Comparison of ENCODE assay signal across 35 cellular contexts in genomic region chr21:34748862-34749261, GRCh38.
A peak's percentile ranks its signal among the peaks of the same experiment; 100 is the strongest.
DNase-seq lines count a peak whose midpoint lies in the region; ATAC-seq, FAIRE-seq and TF ChIP-seq lines count a peak whose summit lies in the region.
"Had no signal": no experiment of that assay in that cellular context is flagged by ENCODE, and none has a peak within 500 bp of the region (broad histone marks: within the 10 kb centered on the region; RNA-seq: fewer than 3 reads in every experiment).

No MANE protein-coding gene starts in this region.

- H3K9me3 Mint-ChIP-seq in glutamatergic neuron (ENCODE audit: unreplicated experiment), result no peaks in the 10 kb centered on the region
- no peaks in the 10 kb centered on the region for H3K9me3 Mint-ChIP-seq in WTC11
- H3K9me3 Mint-ChIP-seq: CD14-positive monocyte; CD4-positive, alpha-beta T cell; CD8-positive, alpha-beta memory T cell; CD8-positive, alpha-beta T cell had no signal

- H3K36me3 Mint-ChIP-seq in glutamatergic neuron (ENCODE audit: unreplicated experiment) (no peaks in the 10 kb centered on the region), WTC11 (no peaks in the 10 kb centered on the region)
- H3K36me3 Mint-ChIP-seq: CD14-positive monocyte; CD4-positive, alpha-beta memory T cell; CD4-positive, CD25-positive, alpha-beta regulatory T cell; CD8-positive, alpha-beta memory T cell; CD8-positive, alpha-beta T cell had no signal

- intact Hi-C loops in HepG2 (cut with micrococcal nuclease; ENCODE audit: unreplicated experiment), result loop anchor here (1.0 to 5.0 kb wide), 4 partner anchors 22 to 293 kb away; no protein-coding TSS in a partner anchor
- intact Hi-C loops in right lobe of liver (cut with DNase I), result loop anchor here in 1 of 2 donors (10.0 kb wide), 1 partner anchor 656 kb away; no protein-coding TSS in a partner anchor

- no peak for TF ChIP-seq POLR2A in HepG2 (IDR thresholded peaks at IDR 0.05; ENCODE audit: insufficient read depth in 1 of 2, low read depth in 2 of 2, low read length in 2 of 2)
- no peak for TF ChIP-seq POLR2A in right lobe of liver (IDR thresholded peaks at IDR 0.05)

- ATAC-seq in HepG2 (no peak), right lobe of liver (no peak), WTC11 (no peak)
- ATAC-seq: A549; CD8-positive, alpha-beta T cell had no signal

- in situ Hi-C loops in HepG2 (cut with HindIII; ENCODE audit: extremely low pct_ligation_motif_present, low pct_unique_long_range_greater_than_20kb), result loop anchor here (5.0 to 25.0 kb wide), 2 partner anchors 138 to 663 kb away; no protein-coding TSS in a partner anchor

- WGBS in HepG2 (ENCODE audit: low lambda C conversion rate), result 7% methylated on average over 3 of the region's 3 CpGs
- 29% methylated on average over 3 of the region's 3 CpGs for WGBS in right lobe of liver (ENCODE audit: insufficient coverage, low coverage, low lambda C conversion rate, missing lambda C conversion rate)

- H3K4me3 Mint-ChIP-seq in glutamatergic neuron (ENCODE audit: unreplicated experiment) (no peak overlapping the region), WTC11 (no peak overlapping the region)
- H3K4me3 Mint-ChIP-seq: B cell; CD14-positive monocyte; CD4-positive, alpha-beta memory T cell; CD4-positive, alpha-beta T cell; CD4-positive, CD25-positive, alpha-beta regulatory T cell; CD8-positive, alpha-beta memory T cell; CD8-positive, alpha-beta T cell had no signal

- no peak overlapping the region for H3K4me2 ChIP-seq in HepG2 (ENCODE audit: low read depth, low read length)
- H3K4me2 ChIP-seq: A549; BLaER1; BLaER1 treated with 17β-estradiol and CSF1 and Interleukin-3, amounts not matched to agents 10 nM and 100 nM had no signal

- no peaks in the 10 kb centered on the region for H4K20me1 ChIP-seq in HepG2 (ENCODE audit: insufficient read depth, low read length)
- H4K20me1 ChIP-seq: BLaER1; BLaER1 treated with 17β-estradiol and CSF1 and Interleukin-3, amounts not matched to agents 10 nM and 100 nM had no signal

- DNase-seq in HepG2 (ENCODE audit: low spot score), result peak; percentile 62
- no peak for DNase-seq in right lobe of liver
- DNase-seq in SW480 (ENCODE audit: low spot score), result peak; percentile 21
- DNase-seq in renal cortical epithelial cell (ENCODE audit: low read depth), result peak; percentile 32
- DNase-seq in glutamatergic neuron, result no peak
- DNase-seq in WTC11 (ENCODE audit: low spot score), result no peak
- DNase-seq: 8988T; ACHN; AML-193; BE2C; C1 segment of cervical spinal cord; Caco-2; Calu3; CD4-positive, alpha-beta memory T cell; CD4-positive, alpha-beta T cell; CD4-positive, CD25-positive, alpha-beta regulatory T cell; CD8-positive, alpha-beta memory T cell; CD8-positive, alpha-beta T cell; COR-L47; DMS 273 treated with DMSO at 0.1 percent for 48 hours; DMS153; DMS53; DMS79; DMS79 treated with DMSO at 0.1 percent for 48 hours; DND-41; EL had no signal

- no peak overlapping the region for H3K9ac ChIP-seq in HepG2 (ENCODE audit: insufficient read depth, low read depth, low read length)
- H3K9ac ChIP-seq: BLaER1; BLaER1 treated with 17β-estradiol and CSF1 and Interleukin-3, amounts not matched to agents 10 nM and 100 nM had no signal

- H3K36me3 ChIP-seq in HepG2 (replicated peaks in 1 of 2; ENCODE audit: control insufficient read depth in 1 of 2, insufficient read depth in 2 of 2, low read length in 2 of 2), result no peaks in the 10 kb centered on the region
- no peaks in the 10 kb centered on the region for H3K36me3 ChIP-seq in right lobe of liver
- H3K36me3 ChIP-seq: BE2C; BLaER1; BLaER1 treated with 17β-estradiol and CSF1 and Interleukin-3, amounts not matched to agents 10 nM and 100 nM had no signal

- no peaks in the 10 kb centered on the region for H3K4me1 Mint-ChIP-seq in glutamatergic neuron (ENCODE audit: low read depth, unreplicated experiment)
- peaks cover 3% of the 10 kb centered on the region; the same call in 1 of the 2 replicates for H3K4me1 Mint-ChIP-seq in WTC11

- TF ChIP-seq EP300 in HepG2 (IDR thresholded peaks at IDR 0.05; ENCODE audit: low read depth in 2 of 2, low read length in 2 of 2) (peak in 1 of 2 experiments; percentile 43; a peak in 1 of 4 replicates), HepG2 (CRISPR knock-in tag; IDR thresholded peaks at IDR 0.05; ENCODE audit: borderline replicate concordance) (no peak)

- H3K79me2 ChIP-seq in HepG2 (ENCODE audit: insufficient read depth, low read length), result peaks cover 2% of the 10 kb centered on the region

- H3K4me3 ChIP-seq in HepG2 (replicated peaks in 1 of 3; ENCODE audit: insufficient read depth in 1 of 3, low read depth in 2 of 3, low read length in 3 of 3) (no peak overlapping the region), right lobe of liver (no peak overlapping the region)
- H3K4me3 ChIP-seq: A549; BLaER1; BLaER1 treated with 17β-estradiol and CSF1 and Interleukin-3, amounts not matched to agents 10 nM and 100 nM had no signal

- BruUV-seq in HepG2 (replicated peaks; lab: Mats Ljungman, UMichigan), result no TSS peak

- H3K27me3 ChIP-seq in HepG2 (ENCODE audit: control insufficient read depth in 1 of 2, insufficient read depth in 2 of 2, low read length in 2 of 2) (no peaks in the 10 kb centered on the region), right lobe of liver (no peaks in the 10 kb centered on the region)
- H3K27me3 ChIP-seq: BE2C; BLaER1; BLaER1 treated with 17β-estradiol and CSF1 and Interleukin-3, amounts not matched to agents 10 nM and 100 nM had no signal

- H3K27ac ChIP-seq in HepG2 (ENCODE audit: extremely low read length, insufficient read depth, low read length) (no peak overlapping the region), right lobe of liver (no peak overlapping the region)
- H3K27ac ChIP-seq: 22Rv1; A549; BLaER1; BLaER1 treated with 17β-estradiol and CSF1 and Interleukin-3, amounts not matched to agents 10 nM and 100 nM; C4-2B had no signal

- peak; percentile 4 for FAIRE-seq in HepG2 (lab: Jason Lieb, UNC)
- FAIRE-seq: A204.1, A549, D721Med had no signal

- peaks cover 4% of the 10 kb centered on the region for H3K27me3 Mint-ChIP-seq in glutamatergic neuron (ENCODE audit: unreplicated experiment)
- H3K27me3 Mint-ChIP-seq in WTC11 (ENCODE audit: low read depth), result no peaks in the 10 kb centered on the region; the same call in 1 of the 2 replicates

- no peak overlapping the region for H2AFZ ChIP-seq in HepG2 (ENCODE audit: low read length)

- TF ChIP-seq RAD21 in HepG2 (CRISPR knock-in tag; IDR thresholded peaks at IDR 0.05), result no peak

- H3K9me3 ChIP-seq in HepG2 (ENCODE audit: low read length), result no peaks in the 10 kb centered on the region
- no peaks in the 10 kb centered on the region for H3K9me3 ChIP-seq in right lobe of liver
- H3K9me3 ChIP-seq: A549; BE2C; BLaER1; BLaER1 treated with 17β-estradiol and CSF1 and Interleukin-3, amounts not matched to agents 10 nM and 100 nM; Caco-2 had no signal

- no peak overlapping the region for H3K27ac Mint-ChIP-seq in glutamatergic neuron (ENCODE audit: unreplicated experiment)
- no peak overlapping the region for H3K27ac Mint-ChIP-seq in WTC11
- H3K27ac Mint-ChIP-seq: B cell; CD14-positive monocyte; CD4-positive, alpha-beta memory T cell; CD4-positive, alpha-beta T cell; CD8-positive, alpha-beta T cell had no signal

- TF ChIP-seq CTCF in HepG2 (CRISPR knock-in tag; IDR thresholded peaks at IDR 0.05) (no peak), right lobe of liver (IDR thresholded peaks at IDR 0.05) (no peak), glutamatergic neuron (IDR thresholded peaks at IDR 0.05; ENCODE audit: partially characterized antibody, unreplicated experiment) (no peak), WTC11 (IDR thresholded peaks at IDR 0.05) (no peak)

- CTCF ChIA-PET in HepG2 (lab: Yijun Ruan, JAX; ENCODE audit: low intra/inter-chr PET ratio, low total read pairs), result no interaction called here
- CTCF ChIA-PET in WTC11 (lab: Charles Lee), result no interaction called here

- POLR2A ChIA-PET in HepG2 (lab: Yijun Ruan, JAX), result interaction anchor here (0.9 to 3.9 kb wide), 3 partner anchors 47 to 69 kb away, joined by 4 to 29 read pairs (median 5); no protein-coding TSS in a partner anchor
- POLR2A ChIA-PET in WTC11 (lab: Charles Lee), result no interaction called here

- H3K4me1 ChIP-seq in HepG2 (ENCODE audit: insufficient read depth, low read length), result peaks cover 61% of the 10 kb centered on the region
- H3K4me1 ChIP-seq in right lobe of liver, result no peaks in the 10 kb centered on the region
- H3K4me1 ChIP-seq: BE2C, Caco-2 had no signal

TF ChIP-seq in HepG2, 621 proteins besides CTCF, POLR2A, EP300 and RAD21 (continues in another document):
- TF ChIP-seq BHLHE40 (IDR thresholded peaks at IDR 0.05; ENCODE audit: low read length), result peak; percentile 46; the same call in 1 of the 2 replicates
- no peak for TF ChIP-seq SOX6 (IDR thresholded peaks at IDR 0.05)
- TF ChIP-seq SOX6 (CRISPR knock-in tag; IDR thresholded peaks at IDR 0.05), result peak; percentile 48; the same call in 1 of the 2 replicates
- TF ChIP-seq FOSL1 (CRISPR knock-in tag; IDR thresholded peaks at IDR 0.05; ENCODE audit: borderline replicate concordance), result peak; percentile 41; the same call in 1 of the 2 replicates

TF ChIP-seq in WTC11, 78 proteins besides CTCF, POLR2A, EP300 and RAD21:
- TF ChIP-seq ZNF396 (CRISPR knock-in tag; IDR thresholded peaks at IDR 0.05; ENCODE audit: borderline replicate concordance) (no peak), FOXJ3 (CRISPR knock-in tag; IDR thresholded peaks at IDR 0.05; ENCODE audit: borderline replicate concordance) (no peak), ZNF232 (CRISPR knock-in tag; IDR thresholded peaks at IDR 0.05) (no peak), EMX1 (CRISPR knock-in tag; IDR thresholded peaks at IDR 0.05) (no peak), NR3C1 (CRISPR knock-in tag; conservative IDR thresholded peaks at IDR 0.05; ENCODE audit: low read depth) (no peak), NFYB (CRISPR knock-in tag; conservative IDR thresholded peaks at IDR 0.05; ENCODE audit: low read depth) (no peak), ELF4 (CRISPR knock-in tag; IDR thresholded peaks at IDR 0.05; ENCODE audit: low read depth) (no peak)

Comparison
In these comparisons a context has a peak if more than half of its experiments do, and no peak if none do; other contexts are left out.
1. DNase-seq: peak in HepG2 (single experiment), SW480 (single experiment) and renal cortical epithelial cell (single experiment); none in right lobe of liver (0 of 3), glutamatergic neuron (single experiment) and WTC11 (single experiment).
2. Of the 50 proteins assayed by ChIP-seq in both HepG2 and WTC11: peak only in HepG2: NR2C2; only in WTC11: none; in both: none; in neither: 49.